Comparison of ENCODE assay signal across 25 cellular contexts in the genomic region with DNA sequence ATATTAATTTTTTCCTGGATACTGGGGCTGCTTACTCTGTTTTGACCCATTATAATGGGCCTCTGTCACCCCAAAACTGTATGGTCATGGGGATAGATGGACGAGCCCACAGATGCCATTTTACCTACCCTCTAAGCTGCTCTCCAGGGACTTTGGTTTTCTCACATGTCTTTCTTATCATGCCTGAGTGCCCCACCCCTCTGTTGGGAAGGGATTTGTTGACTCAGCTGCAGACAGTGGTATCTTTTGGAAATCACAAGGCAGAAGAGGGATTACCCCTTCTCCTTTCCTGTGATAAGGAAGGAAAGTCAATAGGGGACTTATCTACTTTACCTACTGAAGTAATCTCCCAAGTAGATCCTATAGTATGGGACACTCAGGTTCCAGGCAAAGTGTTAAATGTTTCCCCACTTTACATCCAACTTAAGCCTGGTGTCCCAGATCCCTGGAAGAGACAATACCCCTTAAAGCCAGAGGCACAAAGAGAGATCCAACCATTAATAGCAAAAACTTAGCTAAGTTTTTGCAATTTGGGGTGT.
DNase-seq lines count a peak whose midpoint lies in the region; ATAC-seq, FAIRE-seq and TF ChIP-seq lines count a peak whose summit lies in the region.
"Had no signal": no experiment of that assay in that cellular context is flagged by ENCODE, and none has a peak within 500 bp of the region (broad histone marks: within the 10 kb centered on the region; RNA-seq: fewer than 3 reads in every experiment).

No MANE protein-coding gene starts in this region.

- 25 to 59% (median 57%) methylated on average over 1 of the region's 1 CpG for WGBS in small intestine, 3 donors

- ATAC-seq in left colon = peak; percentile 68
- ATAC-seq: HepG2 had no signal

- intact Hi-C loops in left colon (cut with DNase I, micrococcal nuclease) = no loop called here

- DNase-seq in D721Med (ENCODE audit: insufficient read length, low spot score) = no peak
- peak; percentile 29 to 32 for DNase-seq in SJCRH30
- peak; percentile 33 to 58 for DNase-seq in left colon
- peak; percentile 46 for DNase-seq in small intestine
- DNase-seq in middle frontal gyrus (ENCODE audit: extremely low spot score, low spot score) = no peak
- no peak for DNase-seq in ecto neural progenitor cell (ENCODE audit: low spot score)
- no peak for DNase-seq in ACHN
- DNase-seq: AML-193; CD4-positive, alpha-beta memory T cell; COR-L47; GM23248; H7; KBM-7; MV-4-11; NCI-H1105 treated with DMSO at 0.1 percent for 48 hours; NCI-H146; NCI-H1930; NCI-H2107; NCI-H524; PC-9; Right ventricle myocardium superior had no signal

- no peaks in the 10 kb centered on the region for H3K36me3 ChIP-seq in SJCRH30
- no peaks in the 10 kb centered on the region for H3K36me3 ChIP-seq in small intestine (ENCODE audit: control insufficient read depth in 2 of 2, insufficient read depth in 2 of 2, low read length in 2 of 2)
- H3K36me3 ChIP-seq: BLaER1 treated with 17β-estradiol and CSF1 and Interleukin-3, amounts not matched to agents 10 nM and 100 nM had no signal

- FAIRE-seq in D721Med (lab: Jason Lieb, UNC) = peak; percentile 55
- FAIRE-seq in small intestine (lab: Jason Lieb, UNC) = no peak
- FAIRE-seq: A204.1, GM18507, HepG2 had no signal

- no peak overlapping the region for H3K4me3 ChIP-seq in SJCRH30
- no peak overlapping the region for H3K4me3 ChIP-seq in small intestine (ENCODE audit: low read depth in 1 of 2, low read length in 2 of 2)
- H3K4me3 ChIP-seq: BLaER1 treated with 17β-estradiol and CSF1 and Interleukin-3, amounts not matched to agents 10 nM and 100 nM; GM23248; PC-9 had no signal

- no peaks in the 10 kb centered on the region for H3K27me3 ChIP-seq in SJCRH30
- no peaks in the 10 kb centered on the region for H3K27me3 ChIP-seq in small intestine (ENCODE audit: control insufficient read depth in 2 of 2, insufficient read depth in 2 of 2, low read length in 2 of 2)
- H3K27me3 ChIP-seq: BLaER1 treated with 17β-estradiol and CSF1 and Interleukin-3, amounts not matched to agents 10 nM and 100 nM had no signal

- in situ Hi-C loops in ACHN (cut with HindIII; ENCODE audit: low pct_ligation_motif_present, low pct_unique_long_range_greater_than_20kb, low sequenced_read_pairs) = no loop called here

- TF ChIP-seq CTCF in D721Med (IDR thresholded peaks at IDR 0.05; ENCODE audit: insufficient read depth, missing control alignments) = no peak

- H3K9me3 ChIP-seq in SJCRH30 (replicated peaks) = no peaks in the 10 kb centered on the region
- no peaks in the 10 kb centered on the region for H3K9me3 ChIP-seq in small intestine (ENCODE audit: control insufficient read depth, low read depth)

- peaks cover 10% of the 10 kb centered on the region; the same call in 1 of the 2 replicates for H3K4me1 ChIP-seq in SJCRH30
- peaks cover 0 to 2% of the 10 kb centered on the region in 2 donors for H3K4me1 ChIP-seq in small intestine (ENCODE audit: control insufficient read depth in 2 of 2, insufficient read depth in 1 of 2, low read depth in 1 of 2, low read length in 1 of 2)

- H3K27ac ChIP-seq in SJCRH30 = no peak overlapping the region
- no peak overlapping the region for H3K27ac ChIP-seq in small intestine (ENCODE audit: low read depth in 1 of 2, low read length in 1 of 2)
- H3K27ac ChIP-seq: BLaER1 treated with 17β-estradiol and CSF1 and Interleukin-3, amounts not matched to agents 10 nM and 100 nM; GM23248; PC-9 had no signal

Comparison
In these comparisons a context has a peak if more than half of its experiments do, and no peak if none do; other contexts are left out.
1. DNase-seq: peak in SJCRH30 (2 of 2), left colon (2 of 2) and small intestine (single experiment); none in D721Med (single experiment), middle frontal gyrus (single experiment), ecto neural progenitor cell (single experiment) and ACHN (single experiment).